ENCODE assay signal across 9 cellular contexts in the genomic region with DNA sequence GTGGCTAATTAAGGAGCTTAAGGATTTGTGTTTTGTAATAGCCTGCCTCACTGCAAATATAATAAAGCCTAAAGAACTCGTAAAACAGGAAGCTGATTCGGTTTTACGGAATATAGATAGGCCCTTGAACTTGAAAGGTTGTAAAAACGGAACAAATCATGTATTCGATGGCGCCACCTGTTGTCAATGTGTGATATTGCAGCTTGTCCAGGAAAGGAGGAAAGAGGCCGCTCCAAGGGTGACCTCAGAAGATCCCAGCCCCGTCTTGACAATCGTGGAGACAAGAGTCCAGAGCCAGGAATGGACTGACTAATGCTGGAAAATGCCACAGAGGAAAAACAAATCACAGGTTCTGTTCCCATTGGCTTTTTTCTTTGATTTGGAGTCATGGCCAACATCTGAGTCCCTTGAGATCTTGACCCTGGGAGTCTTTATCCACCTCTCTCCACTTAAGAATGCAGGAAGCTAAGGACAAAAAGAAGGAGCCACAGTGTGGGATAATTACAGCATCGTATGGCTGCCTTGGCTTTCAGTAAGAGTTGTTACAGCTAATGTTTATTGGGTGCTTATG. TPM values are rescaled to one million over a fixed set of nuclear protein-coding genes. Genes with fewer than 3 reads are reported as not detected.
DNase-seq lines count a peak whose midpoint lies in the region; ATAC-seq and TF ChIP-seq lines count a peak whose summit lies in the region.
"Had no signal": no experiment of that assay in that cellular context is flagged by ENCODE, and none has a peak within 500 bp of the region (broad histone marks: within the 10 kb centered on the region; RNA-seq: fewer than 3 reads in every experiment).

No MANE protein-coding gene starts in this region.

- no TSS peak for BruUV-seq in OCI-LY7 (replicated peaks; lab: Mats Ljungman, UMichigan)

- intact Hi-C loops in OCI-LY7 (cut with micrococcal nuclease; ENCODE audit: unreplicated experiment), result loop anchor here (1.0 to 10.0 kb wide), 4 partner anchors 103 to 204 kb away; no protein-coding TSS in a partner anchor
- intact Hi-C loops in activated naive CD4-positive, alpha-beta T cell treated with anti-CD3 and anti-CD28 coated beads for 36 hours (cut with micrococcal nuclease), result loop anchor here (1.0 kb wide), 3 partner anchors 116 to 439 kb away; no protein-coding TSS in a partner anchor
- intact Hi-C loops in heart left ventricle (cut with DNase I), result loop anchor here in 7 of 10 donors (2.0 to 10.0 kb wide), 7 partner anchors 173 to 606 kb away; no protein-coding TSS in a partner anchor

- TF ChIP-seq CTCF in OCI-LY7 (conservative IDR thresholded peaks at IDR 0.05; ENCODE audit: low read length) (peak; percentile 92), heart left ventricle (IDR thresholded peaks at IDR 0.05) (peak; percentile 58 to 78 (median 70)), progenitor cell of endocrine pancreas (IDR thresholded peaks at IDR 0.05; ENCODE audit: unreplicated experiment) (peak; percentile 80)

- no peaks in the 10 kb centered on the region for H3K9me3 Mint-ChIP-seq in activated naive CD4-positive, alpha-beta T cell treated with anti-CD3 and anti-CD28 coated beads for 36 hours
- H3K9me3 Mint-ChIP-seq in progenitor cell of endocrine pancreas (ENCODE audit: low read depth), result no peaks in the 10 kb centered on the region
- H3K9me3 Mint-ChIP-seq in activated T-helper 17 cell treated with anti-CD3 and anti-CD28 coated beads, Interleukin-2, amount 50 U/mL, for 72 hours, result no peaks in the 10 kb centered on the region

- H3K9me3 ChIP-seq in OCI-LY7 (ENCODE audit: low read length) (no peaks in the 10 kb centered on the region), heart left ventricle (no peaks in the 10 kb centered on the region)

- no peaks in the 10 kb centered on the region for H3K9me2 ChIP-seq in OCI-LY7 (ENCODE audit: insufficient read depth, low read length)

- H3K79me2 ChIP-seq in OCI-LY7 (ENCODE audit: insufficient read depth, low read depth, low read length), result no peaks in the 10 kb centered on the region

- H3K27ac ChIP-seq in OCI-LY7 (ENCODE audit: low read depth, low read length, poor library complexity, severe bottlenecking) (no peak overlapping the region), heart left ventricle (no peak overlapping the region)

- no peaks in the 10 kb centered on the region for H3K36me3 Mint-ChIP-seq in activated naive CD4-positive, alpha-beta T cell treated with anti-CD3 and anti-CD28 coated beads for 36 hours (ENCODE audit: low read depth)
- H3K36me3 Mint-ChIP-seq in progenitor cell of endocrine pancreas (ENCODE audit: insufficient read depth), result no peaks in the 10 kb centered on the region
- H3K36me3 Mint-ChIP-seq in activated T-helper 17 cell treated with anti-CD3 and anti-CD28 coated beads, Interleukin-2, amount 50 U/mL, for 72 hours (ENCODE audit: low read depth), result no peaks in the 10 kb centered on the region

- H3K4me1 ChIP-seq in OCI-LY7 (ENCODE audit: insufficient read depth, low read length, poor library complexity, severe bottlenecking) (no peaks in the 10 kb centered on the region), heart left ventricle (no peaks in the 10 kb centered on the region)

- CTCF ChIA-PET in OCI-LY7 (lab: Charles Lee; ENCODE audit: unreplicated experiment), result interaction anchor here (0.5 to 0.9 kb wide), 2 partner anchors 116 to 690 kb away, joined by 3 to 5 read pairs; no protein-coding TSS in a partner anchor
- CTCF ChIA-PET in activated naive CD4-positive, alpha-beta T cell treated with anti-CD3 and anti-CD28 coated beads for 36 hours (lab: Charles Lee), result interaction anchor here (0.7 to 2.0 kb wide), 7 partner anchors 9 to 439 kb away, joined by 3 to 11 read pairs (median 4); no protein-coding TSS in a partner anchor

- no peak overlapping the region for H2AFZ ChIP-seq in OCI-LY7 (ENCODE audit: low read length)

- H3K4me1 Mint-ChIP-seq in activated naive CD4-positive, alpha-beta T cell treated with anti-CD3 and anti-CD28 coated beads for 36 hours (ENCODE audit: low read depth), result no peaks in the 10 kb centered on the region
- H3K4me1 Mint-ChIP-seq in progenitor cell of endocrine pancreas (ENCODE audit: low read depth), result no peaks in the 10 kb centered on the region
- H3K4me1 Mint-ChIP-seq in activated T-helper 17 cell treated with anti-CD3 and anti-CD28 coated beads, Interleukin-2, amount 50 U/mL, for 72 hours, result no peaks in the 10 kb centered on the region

- WGBS in heart left ventricle, 4 donors, result 5 to 8% (median 6%) methylated on average over 10 of the region's 10 CpGs

- no peak overlapping the region for H3K4me3 Mint-ChIP-seq in activated naive CD4-positive, alpha-beta T cell treated with anti-CD3 and anti-CD28 coated beads for 36 hours
- H3K4me3 Mint-ChIP-seq in progenitor cell of endocrine pancreas (ENCODE audit: low read depth), result no peak overlapping the region
- no peak overlapping the region for H3K4me3 Mint-ChIP-seq in activated T-helper 17 cell treated with anti-CD3 and anti-CD28 coated beads, Interleukin-2, amount 50 U/mL, for 72 hours
- H3K4me3 Mint-ChIP-seq: T-helper 17 cell had no signal

- peak; percentile 34 to 62 (median 52) for ATAC-seq in heart left ventricle
- ATAC-seq in activated T-helper 17 cell treated with anti-CD3 and anti-CD28 coated beads, Interleukin-2, amount 50 U/mL, for 72 hours (replicated peaks), result no peak
- ATAC-seq: T-helper 17 cell had no signal

- H4K20me1 ChIP-seq in OCI-LY7 (ENCODE audit: insufficient read depth, low read length), result no peaks in the 10 kb centered on the region; the same call in 1 of the 2 replicates

- peaks cover 0 to 46% (median 12%) of the 10 kb centered on the region in 9 donors for H3K27me3 ChIP-seq in heart left ventricle

- H3K36me3 ChIP-seq in OCI-LY7 (ENCODE audit: insufficient read depth, low read length), result no peaks in the 10 kb centered on the region
- H3K36me3 ChIP-seq in heart left ventricle, result no peaks in the 10 kb centered on the region

- H3K4me2 ChIP-seq in OCI-LY7 (ENCODE audit: low read length), result no peak overlapping the region

- DNase-seq in DMS114 treated with DMSO at 0.1 percent for 48 hours (lab: John Stamatoyannopoulos, UW; ENCODE audit: unreplicated experiment) (peak; percentile 33), HS-5 (ENCODE audit: low read depth) (peak; percentile 44), OCI-LY7 (ENCODE audit: low spot score) (peak; percentile 58), heart left ventricle (peak in 4 of 5 donors; percentile 26 to 57 (median 40)), progenitor cell of endocrine pancreas (ENCODE audit: low spot score, unreplicated experiment) (peak; percentile 54)
- peak; percentile 76 for DNase-seq in activated naive CD4-positive, alpha-beta T cell treated with anti-CD3 and anti-CD28 coated beads for 36 hours
- no peak for DNase-seq in NK-92 treated with Interleukin-12 subunit alpha and Interleukin-12 subunit beta, amount 100 ng/mL, for 24 hours (lab: John Stamatoyannopoulos, UW)

- TF ChIP-seq POLR2A in heart left ventricle (IDR thresholded peaks at IDR 0.05), result no peak

- POLR2A ChIA-PET in OCI-LY7 (lab: Charles Lee), result interaction anchor here (0.7 to 0.9 kb wide), 2 partner anchors 137 to 178 kb away, joined by 3 read pairs; no protein-coding TSS in a partner anchor

- H3K27ac Mint-ChIP-seq in activated naive CD4-positive, alpha-beta T cell treated with anti-CD3 and anti-CD28 coated beads for 36 hours, result no peak overlapping the region
- H3K27ac Mint-ChIP-seq in progenitor cell of endocrine pancreas, result no peak overlapping the region
- no peak overlapping the region for H3K27ac Mint-ChIP-seq in activated T-helper 17 cell treated with anti-CD3 and anti-CD28 coated beads, Interleukin-2, amount 50 U/mL, for 72 hours
- H3K27ac Mint-ChIP-seq: T-helper 17 cell had no signal

- H3K4me3 ChIP-seq in OCI-LY7 (ENCODE audit: low read depth, low read length, poor library complexity, severe bottlenecking) (no peak overlapping the region), heart left ventricle (no peak overlapping the region)

- H3K27me3 Mint-ChIP-seq in activated naive CD4-positive, alpha-beta T cell treated with anti-CD3 and anti-CD28 coated beads for 36 hours (ENCODE audit: low read depth), result peaks cover 29% of the 10 kb centered on the region
- H3K27me3 Mint-ChIP-seq in progenitor cell of endocrine pancreas, result peaks cover 73% of the 10 kb centered on the region
- H3K27me3 Mint-ChIP-seq in activated T-helper 17 cell treated with anti-CD3 and anti-CD28 coated beads, Interleukin-2, amount 50 U/mL, for 72 hours, result peaks cover 37% of the 10 kb centered on the region

RNA-seq across cellular contexts. Expression of gene IGSF21, which starts 7.0 kb away (rescaled TPM):
- total RNA-seq in OCI-LY7 (2014; rRNA removed; shearing (Covaris generic)), result not detected in 2 replicates
- total RNA-seq in OCI-LY7 (2022) (0.17 TPM in 1 of 2 replicates, not detected in the other), heart left ventricle (1 to 10 TPM in 3 of 9 donors, under 1 TPM in 6; 0.54 to 2.2 (median 0.97) TPM), progenitor cell of endocrine pancreas (not detected in 2 replicates)
- total RNA-seq in activated naive CD4-positive, alpha-beta T cell treated with anti-CD3 and anti-CD28 coated beads for 36 hours, result not detected
- polyA plus RNA-seq in heart left ventricle, result under 1 TPM in 1 of 2 donors, not detected in 1; 0.90 TPM
- not detected for total RNA-seq in activated T-helper 17 cell treated with anti-CD3 and anti-CD28 coated beads, Interleukin-2, amount 50 U/mL, for 72 hours
- total RNA-seq: T-helper 17 cell had no signal
